Comparison of ENCODE assay signal across 1 cellular context in the genomic region with DNA sequence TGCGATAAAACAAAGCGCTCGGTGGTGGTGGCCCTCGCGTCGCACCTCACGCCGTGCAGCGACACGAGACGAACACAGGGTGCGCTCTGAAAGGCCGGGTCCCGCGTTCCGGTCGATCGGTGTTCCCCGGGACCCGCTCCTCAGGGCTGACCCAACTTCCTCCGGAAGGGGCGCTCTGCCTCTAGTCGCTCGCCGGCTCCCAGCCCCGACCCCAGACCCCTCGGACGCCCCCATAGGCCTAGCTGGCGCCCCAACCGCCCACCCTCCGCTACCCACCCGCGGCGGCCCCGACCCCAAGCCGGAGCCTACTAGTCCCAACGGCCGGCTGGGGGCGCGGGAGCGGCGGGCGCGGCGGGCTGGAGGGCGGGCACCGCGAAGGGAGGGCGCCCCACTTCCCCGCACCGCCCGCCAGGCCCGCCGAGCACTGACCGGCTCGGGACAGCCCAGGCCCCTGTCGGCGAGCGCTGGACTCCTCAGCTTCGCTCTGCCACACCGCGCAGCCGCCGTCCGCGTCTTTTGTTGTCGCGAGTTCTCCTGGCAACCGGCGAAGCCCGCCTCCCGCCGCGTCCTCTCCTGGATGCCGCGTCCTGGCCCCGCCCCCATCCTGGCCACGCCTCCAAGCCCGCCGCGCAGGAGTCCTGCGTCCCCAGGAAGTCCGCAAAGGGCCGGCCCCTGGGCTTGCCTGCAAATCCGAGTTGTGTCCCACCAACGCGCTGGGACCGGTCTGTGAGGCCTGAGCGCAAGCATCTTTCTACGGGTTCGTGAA.
TF ChIP-seq lines count a peak whose summit lies in the region.

A gene with protein sequence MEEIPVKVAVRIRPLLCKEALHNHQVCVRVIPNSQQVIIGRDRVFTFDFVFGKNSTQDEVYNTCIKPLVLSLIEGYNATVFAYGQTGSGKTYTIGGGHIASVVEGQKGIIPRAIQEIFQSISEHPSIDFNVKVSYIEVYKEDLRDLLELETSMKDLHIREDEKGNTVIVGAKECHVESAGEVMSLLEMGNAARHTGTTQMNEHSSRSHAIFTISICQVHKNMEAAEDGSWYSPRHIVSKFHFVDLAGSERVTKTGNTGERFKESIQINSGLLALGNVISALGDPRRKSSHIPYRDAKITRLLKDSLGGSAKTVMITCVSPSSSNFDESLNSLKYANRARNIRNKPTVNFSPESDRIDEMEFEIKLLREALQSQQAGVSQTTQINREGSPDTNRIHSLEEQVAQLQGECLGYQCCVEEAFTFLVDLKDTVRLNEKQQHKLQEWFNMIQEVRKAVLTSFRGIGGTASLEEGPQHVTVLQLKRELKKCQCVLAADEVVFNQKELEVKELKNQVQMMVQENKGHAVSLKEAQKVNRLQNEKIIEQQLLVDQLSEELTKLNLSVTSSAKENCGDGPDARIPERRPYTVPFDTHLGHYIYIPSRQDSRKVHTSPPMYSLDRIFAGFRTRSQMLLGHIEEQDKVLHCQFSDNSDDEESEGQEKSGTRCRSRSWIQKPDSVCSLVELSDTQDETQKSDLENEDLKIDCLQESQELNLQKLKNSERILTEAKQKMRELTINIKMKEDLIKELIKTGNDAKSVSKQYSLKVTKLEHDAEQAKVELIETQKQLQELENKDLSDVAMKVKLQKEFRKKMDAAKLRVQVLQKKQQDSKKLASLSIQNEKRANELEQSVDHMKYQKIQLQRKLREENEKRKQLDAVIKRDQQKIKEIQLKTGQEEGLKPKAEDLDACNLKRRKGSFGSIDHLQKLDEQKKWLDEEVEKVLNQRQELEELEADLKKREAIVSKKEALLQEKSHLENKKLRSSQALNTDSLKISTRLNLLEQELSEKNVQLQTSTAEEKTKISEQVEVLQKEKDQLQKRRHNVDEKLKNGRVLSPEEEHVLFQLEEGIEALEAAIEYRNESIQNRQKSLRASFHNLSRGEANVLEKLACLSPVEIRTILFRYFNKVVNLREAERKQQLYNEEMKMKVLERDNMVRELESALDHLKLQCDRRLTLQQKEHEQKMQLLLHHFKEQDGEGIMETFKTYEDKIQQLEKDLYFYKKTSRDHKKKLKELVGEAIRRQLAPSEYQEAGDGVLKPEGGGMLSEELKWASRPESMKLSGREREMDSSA (N-terminal part only) (minus strand): TSS at position 491 of the 766 bp plus-strand sequence. CDS start 5,841 bp downstream, outside the sequence.

TF ChIP-seq in HepG2, 621 proteins besides CTCF, POLR2A, EP300 and RAD21 (continued from another document and continues in another):
- TF ChIP-seq, protein P1, sequence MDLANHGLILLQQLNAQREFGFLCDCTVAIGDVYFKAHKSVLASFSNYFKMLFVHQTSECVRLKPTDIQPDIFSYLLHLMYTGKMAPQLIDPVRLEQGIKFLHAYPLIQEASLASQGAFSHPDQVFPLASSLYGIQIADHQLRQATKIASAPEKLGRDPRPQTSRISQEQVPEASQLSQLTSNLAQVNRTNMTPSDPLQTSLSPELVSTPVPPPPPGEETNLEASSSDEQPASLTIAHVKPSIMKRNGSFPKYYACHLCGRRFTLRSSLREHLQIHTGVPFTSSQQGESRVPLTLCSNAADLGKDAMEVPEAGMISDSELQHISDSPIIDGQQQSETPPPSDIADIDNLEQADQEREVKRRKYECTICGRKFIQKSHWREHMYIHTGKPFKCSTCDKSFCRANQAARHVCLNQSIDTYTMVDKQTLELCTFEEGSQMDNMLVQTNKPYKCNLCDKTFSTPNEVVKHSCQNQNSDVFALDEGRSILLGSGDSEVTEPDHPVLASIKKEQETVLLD (CRISPR knock-in tag; IDR thresholded peaks at IDR 0.05; ENCODE audit: low read depth): peak; percentile 73
- TF ChIP-seq ZNF720 (CRISPR knock-in tag; IDR thresholded peaks at IDR 0.05): no peak
- TF ChIP-seq PTBP1 (IDR thresholded peaks at IDR 0.05; ENCODE audit: low read depth, low read length, poor library complexity, severe bottlenecking): no peak
- peak; percentile 62 for TF ChIP-seq ZNF781 (CRISPR knock-in tag; IDR thresholded peaks at IDR 0.05; ENCODE audit: borderline replicate concordance, not compliant biosample characterization)
- peak; percentile 88 for TF ChIP-seq NFIB (CRISPR knock-in tag; IDR thresholded peaks at IDR 0.05; ENCODE audit: borderline replicate concordance)
- peak; percentile 82 for TF ChIP-seq IRX3 (CRISPR knock-in tag; IDR thresholded peaks at IDR 0.05; ENCODE audit: borderline replicate concordance, low read depth)
- TF ChIP-seq FOXA3 (CRISPR knock-in tag; IDR thresholded peaks at IDR 0.05): peak; percentile 35; the same call in 1 of the 2 replicates
- no peak; the same call in 1 of the 2 replicates for TF ChIP-seq NCOA2 (CRISPR knock-in tag; IDR thresholded peaks at IDR 0.05)
- peak; percentile 88 for TF ChIP-seq RNF2 (conservative IDR thresholded peaks at IDR 0.05; ENCODE audit: low read depth)
- TF ChIP-seq ZKSCAN1 (IDR thresholded peaks at IDR 0.05; ENCODE audit: low read length): no peak
- no peak for TF ChIP-seq HDAC2 (CRISPR knock-in tag; IDR thresholded peaks at IDR 0.05)
- no peak for TF ChIP-seq ZNF572 (CRISPR knock-in tag; IDR thresholded peaks at IDR 0.05)
- no peak for TF ChIP-seq KDM3A (CRISPR knock-in tag; IDR thresholded peaks at IDR 0.05; ENCODE audit: low read depth)
- TF ChIP-seq, protein P2, sequence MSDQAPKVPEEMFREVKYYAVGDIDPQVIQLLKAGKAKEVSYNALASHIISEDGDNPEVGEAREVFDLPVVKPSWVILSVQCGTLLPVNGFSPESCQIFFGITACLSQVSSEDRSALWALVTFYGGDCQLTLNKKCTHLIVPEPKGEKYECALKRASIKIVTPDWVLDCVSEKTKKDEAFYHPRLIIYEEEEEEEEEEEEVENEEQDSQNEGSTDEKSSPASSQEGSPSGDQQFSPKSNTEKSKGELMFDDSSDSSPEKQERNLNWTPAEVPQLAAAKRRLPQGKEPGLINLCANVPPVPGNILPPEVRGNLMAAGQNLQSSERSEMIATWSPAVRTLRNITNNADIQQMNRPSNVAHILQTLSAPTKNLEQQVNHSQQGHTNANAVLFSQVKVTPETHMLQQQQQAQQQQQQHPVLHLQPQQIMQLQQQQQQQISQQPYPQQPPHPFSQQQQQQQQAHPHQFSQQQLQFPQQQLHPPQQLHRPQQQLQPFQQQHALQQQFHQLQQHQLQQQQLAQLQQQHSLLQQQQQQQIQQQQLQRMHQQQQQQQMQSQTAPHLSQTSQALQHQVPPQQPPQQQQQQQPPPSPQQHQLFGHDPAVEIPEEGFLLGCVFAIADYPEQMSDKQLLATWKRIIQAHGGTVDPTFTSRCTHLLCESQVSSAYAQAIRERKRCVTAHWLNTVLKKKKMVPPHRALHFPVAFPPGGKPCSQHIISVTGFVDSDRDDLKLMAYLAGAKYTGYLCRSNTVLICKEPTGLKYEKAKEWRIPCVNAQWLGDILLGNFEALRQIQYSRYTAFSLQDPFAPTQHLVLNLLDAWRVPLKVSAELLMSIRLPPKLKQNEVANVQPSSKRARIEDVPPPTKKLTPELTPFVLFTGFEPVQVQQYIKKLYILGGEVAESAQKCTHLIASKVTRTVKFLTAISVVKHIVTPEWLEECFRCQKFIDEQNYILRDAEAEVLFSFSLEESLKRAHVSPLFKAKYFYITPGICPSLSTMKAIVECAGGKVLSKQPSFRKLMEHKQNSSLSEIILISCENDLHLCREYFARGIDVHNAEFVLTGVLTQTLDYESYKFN (CRISPR knock-in tag; conservative IDR thresholded peaks at IDR 0.05): peak; percentile 33; the same call in 1 of the 2 replicates
- TF ChIP-seq ATRX (CRISPR knock-in tag; IDR thresholded peaks at IDR 0.05; ENCODE audit: borderline replicate concordance): no peak
- 0 out of 2 replicates have a peak, but pooled peaks have one; percentile 26 for TF ChIP-seq ZNF335 (CRISPR knock-in tag; IDR thresholded peaks at IDR 0.05)
- TF ChIP-seq ZSCAN22 (CRISPR knock-in tag; IDR thresholded peaks at IDR 0.05): no peak
- TF ChIP-seq, protein P3, sequence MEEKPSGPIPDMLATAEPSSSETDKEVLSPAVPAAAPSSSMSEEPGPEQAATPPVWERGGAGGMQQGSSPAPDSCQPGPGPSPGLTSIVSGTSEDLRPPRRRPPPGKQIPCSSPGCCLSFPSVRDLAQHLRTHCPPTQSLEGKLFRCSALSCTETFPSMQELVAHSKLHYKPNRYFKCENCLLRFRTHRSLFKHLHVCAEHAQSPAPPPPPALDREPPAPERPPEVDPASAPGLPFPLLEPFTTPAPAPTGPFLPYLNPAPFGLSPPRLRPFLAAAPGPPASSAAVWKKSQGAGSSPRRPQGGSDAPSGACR (CRISPR knock-in tag; IDR thresholded peaks at IDR 0.05): no peak
- no peak; the same call in 1 of the 2 replicates for TF ChIP-seq ZBTB8A (CRISPR knock-in tag; IDR thresholded peaks at IDR 0.05; ENCODE audit: borderline replicate concordance, low read depth)
- TF ChIP-seq POGZ (CRISPR knock-in tag; IDR thresholded peaks at IDR 0.05): no peak
- peak; percentile 60; the same call in 1 of the 2 replicates for TF ChIP-seq KDM5B (CRISPR knock-in tag; IDR thresholded peaks at IDR 0.05; ENCODE audit: borderline replicate concordance)
- no peak for TF ChIP-seq ZNF75D (CRISPR knock-in tag; IDR thresholded peaks at IDR 0.05; ENCODE audit: borderline replicate concordance)
- TF ChIP-seq SP1 (IDR thresholded peaks at IDR 0.05): no peak
- TF ChIP-seq SP1 (CRISPR knock-in tag; IDR thresholded peaks at IDR 0.05): peak; percentile 79
- no peak for TF ChIP-seq SIX4 (CRISPR knock-in tag; IDR thresholded peaks at IDR 0.05)
- 0 out of 2 replicates have a peak, but pooled peaks have one; percentile 26 for TF ChIP-seq PITX1 (CRISPR knock-in tag; IDR thresholded peaks at IDR 0.05)
- 0 out of 2 replicates have a peak, but pooled peaks have one; percentile 11 for TF ChIP-seq ZNF138 (CRISPR knock-in tag; IDR thresholded peaks at IDR 0.05; ENCODE audit: low read depth)
- TF ChIP-seq NFE2L2 (IDR thresholded peaks at IDR 0.05; ENCODE audit: low read length): no peak
- no peak for TF ChIP-seq MIER2 (CRISPR knock-in tag; IDR thresholded peaks at IDR 0.05)
- TF ChIP-seq, protein P4, sequence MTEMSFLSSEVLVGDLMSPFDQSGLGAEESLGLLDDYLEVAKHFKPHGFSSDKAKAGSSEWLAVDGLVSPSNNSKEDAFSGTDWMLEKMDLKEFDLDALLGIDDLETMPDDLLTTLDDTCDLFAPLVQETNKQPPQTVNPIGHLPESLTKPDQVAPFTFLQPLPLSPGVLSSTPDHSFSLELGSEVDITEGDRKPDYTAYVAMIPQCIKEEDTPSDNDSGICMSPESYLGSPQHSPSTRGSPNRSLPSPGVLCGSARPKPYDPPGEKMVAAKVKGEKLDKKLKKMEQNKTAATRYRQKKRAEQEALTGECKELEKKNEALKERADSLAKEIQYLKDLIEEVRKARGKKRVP (CRISPR knock-in tag; IDR thresholded peaks at IDR 0.05): peak in 1 of 2 experiments; percentile 61; a peak in 1 of 4 replicates
- TF ChIP-seq ZNF235 (CRISPR knock-in tag; IDR thresholded peaks at IDR 0.05; ENCODE audit: borderline replicate concordance): no peak
- TF ChIP-seq ZNF549 (CRISPR knock-in tag; IDR thresholded peaks at IDR 0.05): no peak
- TF ChIP-seq KLF12 (CRISPR knock-in tag; IDR thresholded peaks at IDR 0.05; ENCODE audit: borderline replicate concordance): no peak; the same call in 1 of the 2 replicates
- TF ChIP-seq RARG (CRISPR knock-in tag; IDR thresholded peaks at IDR 0.05; ENCODE audit: low read depth): no peak
- TF ChIP-seq, protein P5, sequence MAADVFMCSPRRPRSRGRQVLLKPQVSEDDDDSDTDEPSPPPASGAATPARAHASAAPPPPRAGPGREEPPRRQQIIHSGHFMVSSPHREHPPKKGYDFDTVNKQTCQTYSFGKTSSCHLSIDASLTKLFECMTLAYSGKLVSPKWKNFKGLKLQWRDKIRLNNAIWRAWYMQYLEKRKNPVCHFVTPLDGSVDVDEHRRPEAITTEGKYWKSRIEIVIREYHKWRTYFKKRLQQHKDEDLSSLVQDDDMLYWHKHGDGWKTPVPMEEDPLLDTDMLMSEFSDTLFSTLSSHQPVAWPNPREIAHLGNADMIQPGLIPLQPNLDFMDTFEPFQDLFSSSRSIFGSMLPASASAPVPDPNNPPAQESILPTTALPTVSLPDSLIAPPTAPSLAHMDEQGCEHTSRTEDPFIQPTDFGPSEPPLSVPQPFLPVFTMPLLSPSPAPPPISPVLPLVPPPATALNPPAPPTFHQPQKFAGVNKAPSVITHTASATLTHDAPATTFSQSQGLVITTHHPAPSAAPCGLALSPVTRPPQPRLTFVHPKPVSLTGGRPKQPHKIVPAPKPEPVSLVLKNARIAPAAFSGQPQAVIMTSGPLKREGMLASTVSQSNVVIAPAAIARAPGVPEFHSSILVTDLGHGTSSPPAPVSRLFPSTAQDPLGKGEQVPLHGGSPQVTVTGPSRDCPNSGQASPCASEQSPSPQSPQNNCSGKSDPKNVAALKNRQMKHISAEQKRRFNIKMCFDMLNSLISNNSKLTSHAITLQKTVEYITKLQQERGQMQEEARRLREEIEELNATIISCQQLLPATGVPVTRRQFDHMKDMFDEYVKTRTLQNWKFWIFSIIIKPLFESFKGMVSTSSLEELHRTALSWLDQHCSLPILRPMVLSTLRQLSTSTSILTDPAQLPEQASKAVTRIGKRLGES (CRISPR knock-in tag; IDR thresholded peaks at IDR 0.05; ENCODE audit: borderline replicate concordance): peak; percentile 89
- no peak for TF ChIP-seq CCDC6 (CRISPR knock-in tag; IDR thresholded peaks at IDR 0.05)
- 0 out of 2 replicates have a peak, but pooled peaks have one; percentile 85 for TF ChIP-seq ISX (CRISPR knock-in tag; conservative IDR thresholded peaks at IDR 0.05)
- TF ChIP-seq, protein P6, sequence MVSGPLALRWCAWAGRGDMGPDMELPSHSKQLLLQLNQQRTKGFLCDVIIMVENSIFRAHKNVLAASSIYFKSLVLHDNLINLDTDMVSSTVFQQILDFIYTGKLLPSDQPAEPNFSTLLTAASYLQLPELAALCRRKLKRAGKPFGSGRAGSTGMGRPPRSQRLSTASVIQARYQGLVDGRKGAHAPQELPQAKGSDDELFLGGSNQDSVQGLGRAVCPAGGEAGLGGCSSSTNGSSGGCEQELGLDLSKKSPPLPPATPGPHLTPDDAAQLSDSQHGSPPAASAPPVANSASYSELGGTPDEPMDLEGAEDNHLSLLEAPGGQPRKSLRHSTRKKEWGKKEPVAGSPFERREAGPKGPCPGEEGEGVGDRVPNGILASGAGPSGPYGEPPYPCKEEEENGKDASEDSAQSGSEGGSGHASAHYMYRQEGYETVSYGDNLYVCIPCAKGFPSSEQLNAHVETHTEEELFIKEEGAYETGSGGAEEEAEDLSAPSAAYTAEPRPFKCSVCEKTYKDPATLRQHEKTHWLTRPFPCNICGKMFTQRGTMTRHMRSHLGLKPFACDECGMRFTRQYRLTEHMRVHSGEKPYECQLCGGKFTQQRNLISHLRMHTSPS (CRISPR knock-in tag; IDR thresholded peaks at IDR 0.05; ENCODE audit: low read depth): no peak; the same call in 1 of the 2 replicates
- TF ChIP-seq ONECUT2 (CRISPR knock-in tag; IDR thresholded peaks at IDR 0.05): peak; percentile 45; the same call in 1 of the 2 replicates
- TF ChIP-seq CREB1 (IDR thresholded peaks at IDR 0.05): peak; percentile 34; the same call in 1 of the 2 replicates
- no peak for TF ChIP-seq CREB1 (CRISPR knock-in tag; IDR thresholded peaks at IDR 0.05)
